ENCODE assay signal across 24 cellular contexts in genomic region chr11:103926990-103927389, GRCh38.
"Had no signal": no experiment of that assay in that cellular context is flagged by ENCODE, and none has a peak within 500 bp of the region (broad histone marks: within the 10 kb centered on the region; RNA-seq: fewer than 3 reads in every experiment).

No MANE protein-coding gene starts in this region.

- H3K4me1 ChIP-seq: colonic mucosa, foreskin keratinocyte, left lung, prostate gland, testis, tibial artery, upper lobe of left lung had no signal

- DNase-seq: colonic mucosa; effector CD8-positive, alpha-beta T cell; endodermal cell; heart left ventricle; left cardiac atrium; left lung; midbrain; naive thymus-derived CD4-positive, alpha-beta T cell; nucleus accumbens; right cardiac atrium; sigmoid colon; spleen; stimulated activated CD4-positive, alpha-beta T cell treated with anti-CD3 and anti-CD28 coated beads, Interleukin-4, amount 100 ng/mL, for 4 hours; stimulated activated naive CD8-positive, alpha-beta T cell treated with anti-CD3 and anti-CD28 coated beads, Interleukin-15, Interleukin-2, amounts not matched to agents 100 U/mL and 50 U/mL, for 24 hours; substantia nigra; testis; tibial artery; upper lobe of left lung had no signal

- H3K27ac ChIP-seq: colonic mucosa, epithelial cell of prostate, esophagus muscularis mucosa, foreskin keratinocyte, gastroesophageal sphincter, heart left ventricle, left lung, prostate gland, sigmoid colon, spleen, testis, tibial artery, upper lobe of left lung had no signal

- H3K27me3 ChIP-seq: colonic mucosa, esophagus muscularis mucosa, foreskin keratinocyte, gastroesophageal sphincter, heart left ventricle, left lung, sigmoid colon, spleen, testis, tibial artery, upper lobe of left lung had no signal

- H3K4me3 ChIP-seq: colonic mucosa, esophagus muscularis mucosa, gastroesophageal sphincter, heart left ventricle, left lung, prostate gland, sigmoid colon, spleen, testis, tibial artery, upper lobe of left lung had no signal

- H3K36me3 ChIP-seq: colonic mucosa, esophagus muscularis mucosa, gastroesophageal sphincter, left lung, prostate gland, sigmoid colon, spleen, tibial artery, upper lobe of left lung had no signal

- H3K9me3 ChIP-seq: colonic mucosa, esophagus muscularis mucosa, gastroesophageal sphincter, heart left ventricle, left lung, prostate gland, sigmoid colon, spleen, testis, tibial artery, upper lobe of left lung had no signal

- ATAC-seq: foreskin keratinocyte; gastroesophageal sphincter; naive thymus-derived CD4-positive, alpha-beta T cell; stimulated activated memory B cell treated with anti-CD40 and anti-IgM and Interleukin-4, amounts not matched to agents 10 μg/mL and 1 μg/mL and 100 μg/mL, for 72 hours; stimulated activated naive CD8-positive, alpha-beta T cell treated with anti-CD3 and anti-CD28 coated beads, Interleukin-15, Interleukin-2, amounts not matched to agents 100 U/mL and 50 U/mL, for 24 hours had no signal
